8 cellular contexts compared by ENCODE assay signal in the genomic region with DNA sequence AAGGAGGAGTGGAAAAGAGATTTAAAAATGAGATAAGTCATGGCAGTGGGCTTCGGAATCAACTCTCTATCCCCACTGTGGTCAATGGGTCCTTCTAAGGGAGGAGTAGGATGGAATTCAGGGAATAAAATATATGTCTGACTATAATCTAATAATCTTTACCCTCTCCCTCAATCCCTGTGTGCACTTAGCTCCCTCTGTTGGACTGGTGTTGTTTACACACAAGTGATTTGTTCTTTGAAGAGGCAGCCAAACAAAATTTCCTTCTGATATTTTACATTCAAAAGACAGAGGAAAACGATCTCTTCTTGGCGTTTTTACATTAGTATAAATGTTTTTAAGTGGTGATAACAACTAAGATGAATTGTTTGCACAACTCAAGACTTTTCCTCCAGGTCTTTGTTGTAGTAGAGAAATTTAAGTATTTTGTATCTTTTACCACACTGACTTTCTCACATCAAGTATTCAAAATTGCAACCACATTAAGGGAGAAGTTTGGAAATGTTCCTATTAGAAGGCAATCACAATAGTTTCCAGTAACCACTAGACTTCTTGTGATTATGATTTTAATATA.
A peak's percentile ranks its signal among the peaks of the same experiment; 100 is the strongest.
DNase-seq lines count a peak whose midpoint lies in the region; ATAC-seq, FAIRE-seq and TF ChIP-seq lines count a peak whose summit lies in the region.

No MANE protein-coding gene starts in this region.

- FAIRE-seq in D721Med (lab: Jason Lieb, UNC): peak; percentile 68

- no peak overlapping the region for H3K4me3 ChIP-seq in IMR-90 (ENCODE audit: insufficient read depth, low read depth, low read length)
- H3K4me3 ChIP-seq in WERI-Rb-1 (ENCODE audit: low read depth, low read length): no peak overlapping the region
- no peak overlapping the region for H3K4me3 ChIP-seq in left lung

- peaks cover 7% of the 10 kb centered on the region for H3K9me3 ChIP-seq in IMR-90 (ENCODE audit: control insufficient read depth, insufficient read depth, low read length)
- H3K9me3 ChIP-seq in WERI-Rb-1 (ENCODE audit: severe bottlenecking): peaks cover 7% of the 10 kb centered on the region
- peaks cover 0 to 10% of the 10 kb centered on the region in 2 donors for H3K9me3 ChIP-seq in left lung

- POLR2A ChIA-PET in IMR-90 (lab: Charles Lee; ENCODE audit: unreplicated experiment): no interaction called here

- no peaks in the 10 kb centered on the region for H4K20me1 ChIP-seq in IMR-90 (ENCODE audit: insufficient read depth, low read length)

- H3K79me1 ChIP-seq in IMR-90 (ENCODE audit: low read depth in 1 of 2, low read length in 2 of 2): no peaks in the 10 kb centered on the region

- TF ChIP-seq POLR2A in IMR-90 (IDR thresholded peaks at IDR 0.05; ENCODE audit: low read depth, low read length): no peak

- H3K4me1 ChIP-seq in IMR-90 (ENCODE audit: control insufficient read depth, insufficient read depth, low read length): no peaks in the 10 kb centered on the region; the same call in 1 of the 2 replicates
- H3K4me1 ChIP-seq in left lung: no peaks in the 10 kb centered on the region

- no TSS peak for BruUV-seq in IMR-90 (replicated peaks; lab: Mats Ljungman, UMichigan)

- H3K4ac ChIP-seq in IMR-90 (ENCODE audit: low read depth, low read length): no peak overlapping the region

- no peaks in the 10 kb centered on the region for H3K9me1 ChIP-seq in IMR-90 (ENCODE audit: insufficient read depth, low read length)

- no peak overlapping the region for H4K8ac ChIP-seq in IMR-90 (ENCODE audit: low read depth in 2 of 2, low read length in 2 of 2)

- H3K27me3 ChIP-seq in IMR-90 (ENCODE audit: control insufficient read depth, insufficient read depth, low read length): no peaks in the 10 kb centered on the region
- H3K27me3 ChIP-seq in WERI-Rb-1 (ENCODE audit: insufficient read depth, low read depth, severe bottlenecking): no peaks in the 10 kb centered on the region
- H3K27me3 ChIP-seq in left lung: no peaks in the 10 kb centered on the region

- H2BK5ac ChIP-seq in IMR-90 (ENCODE audit: low read depth, low read length, poor library complexity, severe bottlenecking): no peak overlapping the region

- H3K27ac ChIP-seq in IMR-90 (ENCODE audit: insufficient read depth, low read length) (no peak overlapping the region), WERI-Rb-1 (no peak overlapping the region), left lung (no peak overlapping the region)

- no peak overlapping the region for H2BK15ac ChIP-seq in IMR-90 (ENCODE audit: low read depth, low read length)

- intact Hi-C loops in IMR-90 (cut with micrococcal nuclease) (loop anchor here (1.0 to 2.0 kb wide), 3 partner anchors 297 to 661 kb away; no protein-coding TSS in a partner anchor), left lung (cut with DNase I) (no loop called here), Right ventricle myocardium superior (cut with DNase I) (no loop called here)

- DNase-seq in D721Med (ENCODE audit: insufficient read length, low spot score) (no peak), IMR-90 (peak; percentile 44), WERI-Rb-1 (peak; percentile 31), left lung (no peak), Right ventricle myocardium superior (no peak), DMS153 (lab: John Stamatoyannopoulos, UW) (no peak)

- peak; percentile 62; the same call in 1 of the 2 replicates for ATAC-seq in IMR-90 (ENCODE audit: low read depth)
- ATAC-seq in left lung: peak; percentile 64
- ATAC-seq in GM21447 (IDR thresholded peaks at IDR 0.05; ENCODE audit: unreplicated experiment): no peak
- ATAC-seq in HG02678 (IDR thresholded peaks at IDR 0.05; ENCODE audit: unreplicated experiment): no peak
- no peak for ATAC-seq in Right ventricle myocardium superior (ENCODE audit: poor library complexity)

- peak; percentile 71 for TF ChIP-seq CTCF in D721Med (IDR thresholded peaks at IDR 0.05; ENCODE audit: insufficient read depth, missing control alignments)
- TF ChIP-seq CTCF in IMR-90 (conservative IDR thresholded peaks at IDR 0.05; ENCODE audit: low read depth, low read length): peak; percentile 47
- peak; percentile 42; the same call in 1 of the 2 replicates for TF ChIP-seq CTCF in WERI-Rb-1 (IDR thresholded peaks at IDR 0.05; ENCODE audit: low read depth, low read length)
- peak in 1 of 2 donors; percentile 17 for TF ChIP-seq CTCF in left lung (IDR thresholded peaks at IDR 0.05)

- H3K4me2 ChIP-seq in IMR-90 (ENCODE audit: low read depth, low read length): no peak overlapping the region

- H4K5ac ChIP-seq in IMR-90 (ENCODE audit: low read depth, low read length): no peak overlapping the region

- no peak overlapping the region for H2AFZ ChIP-seq in IMR-90 (replicated peaks; ENCODE audit: low read length, poor library complexity)

- no peak overlapping the region for H2AK9ac ChIP-seq in IMR-90 (replicated peaks; ENCODE audit: low read depth, low read length, poor library complexity)

- CTCF ChIA-PET in IMR-90 (lab: Yijun Ruan, JAX): interaction anchor here (1.0 to 1.2 kb wide), 2 partner anchors 10 to 295 kb away, joined by 3 read pairs; no protein-coding TSS in a partner anchor

- H3K18ac ChIP-seq in IMR-90 (ENCODE audit: low read depth, low read length): no peak overlapping the region

- no peak overlapping the region for H2BK20ac ChIP-seq in IMR-90 (ENCODE audit: low read depth, low read length)

- no peak overlapping the region for H3K56ac ChIP-seq in IMR-90 (ENCODE audit: extremely low read depth, insufficient read depth, low read length)

- no peak overlapping the region for H2BK120ac ChIP-seq in IMR-90 (ENCODE audit: low read depth, low read length)

- H4K91ac ChIP-seq in IMR-90 (ENCODE audit: insufficient read depth, low read depth, low read length): no peak overlapping the region

- in situ Hi-C loops in IMR-90 (cut with MboI; ENCODE audit: low sequenced_read_pairs): loop anchor here (25.0 kb wide), 1 partner anchor 645 kb away; no protein-coding TSS in a partner anchor

- H3K36me3 ChIP-seq in IMR-90 (ENCODE audit: control insufficient read depth, insufficient read depth, low read length) (no peaks in the 10 kb centered on the region), WERI-Rb-1 (no peaks in the 10 kb centered on the region), left lung (no peaks in the 10 kb centered on the region)

- no peak overlapping the region for H3K14ac ChIP-seq in IMR-90 (replicated peaks; ENCODE audit: low read depth, low read length)

- peak; percentile 51 for TF ChIP-seq RAD21 in IMR-90 (IDR thresholded peaks at IDR 0.05; ENCODE audit: low read length)

- dilution Hi-C loops in IMR-90 (cut with HindIII; ENCODE audit: low sequenced_read_pairs, unreplicated experiment): no loop called here

- H3K9ac ChIP-seq in IMR-90 (ENCODE audit: low read depth, low read length): no peak overlapping the region

- H2AK5ac ChIP-seq in IMR-90 (ENCODE audit: low read depth, low read length): no peak overlapping the region

- no CpG with 5 or more reads among the region's 3 CpGs for whole genome bisulfite sequencing in IMR-90 (ENCODE audit: extremely low coverage in 2 of 2, insufficient read length in 1 of 2), 2 experiments

- H3K23ac ChIP-seq in IMR-90 (ENCODE audit: low read depth, low read length): no peak overlapping the region

TF ChIP-seq in IMR-90, 13 proteins besides CTCF, POLR2A, EP300 and RAD21:
- TF ChIP-seq, protein P1, sequence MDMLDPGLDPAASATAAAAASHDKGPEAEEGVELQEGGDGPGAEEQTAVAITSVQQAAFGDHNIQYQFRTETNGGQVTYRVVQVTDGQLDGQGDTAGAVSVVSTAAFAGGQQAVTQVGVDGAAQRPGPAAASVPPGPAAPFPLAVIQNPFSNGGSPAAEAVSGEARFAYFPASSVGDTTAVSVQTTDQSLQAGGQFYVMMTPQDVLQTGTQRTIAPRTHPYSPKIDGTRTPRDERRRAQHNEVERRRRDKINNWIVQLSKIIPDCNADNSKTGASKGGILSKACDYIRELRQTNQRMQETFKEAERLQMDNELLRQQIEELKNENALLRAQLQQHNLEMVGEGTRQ (IDR thresholded peaks at IDR 0.05; ENCODE audit: low read depth, low read length): no peak
- TF ChIP-seq SMC3 (IDR thresholded peaks at IDR 0.05; ENCODE audit: low read depth, low read length) (peak; percentile 19; the same call in 1 of the 2 replicates), CHD1 (IDR thresholded peaks at IDR 0.05; ENCODE audit: low read depth, low read length) (no peak)

Comparison
In these comparisons a context has a peak if more than half of its experiments do, and no peak if none do; other contexts are left out.
1. DNase-seq: peak in IMR-90 (single experiment) and WERI-Rb-1 (single experiment); none in D721Med (single experiment), left lung (0 of 2), Right ventricle myocardium superior (single experiment) and DMS153 (single experiment).
2. ATAC-seq: peak in IMR-90 (single experiment) and left lung (single experiment); none in GM21447 (single experiment), HG02678 (single experiment) and Right ventricle myocardium superior (single experiment).